ENCODE assay signal across 29 cellular contexts in the genomic region with DNA sequence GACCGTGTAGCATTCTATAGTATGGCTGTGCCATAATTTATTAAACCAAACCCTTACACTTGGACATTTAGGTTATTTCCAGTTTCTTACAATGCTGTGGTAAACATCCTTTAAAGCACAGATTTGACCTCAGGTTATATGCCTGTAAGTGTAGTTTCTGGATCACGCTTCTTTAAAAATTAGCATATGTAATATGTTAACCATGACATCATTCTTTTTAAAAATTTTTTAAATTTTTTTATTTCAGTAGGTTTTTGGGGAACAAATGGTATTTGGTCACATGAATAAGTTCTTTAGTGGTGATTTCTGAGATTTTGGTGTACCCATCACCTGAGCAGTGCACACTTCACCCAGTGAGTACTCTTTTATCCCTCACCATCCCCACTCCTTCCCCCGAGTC. TPM values are rescaled to one million over a fixed set of nuclear protein-coding genes. Genes with fewer than 3 reads are reported as not detected.
"Had no signal": no experiment of that assay in that cellular context is flagged by ENCODE, and none has a peak within 500 bp of the region (broad histone marks: within the 10 kb centered on the region; RNA-seq: fewer than 3 reads in every experiment).

No MANE protein-coding gene starts in this region.

- H3K36me3 ChIP-seq: ovary, spleen, suprapubic skin, tibial artery, transverse colon, upper lobe of right lung, uterus had no signal

- H3K9me3 ChIP-seq: ovary, psoas muscle, spleen, suprapubic skin, testis, tibial artery, transverse colon, upper lobe of right lung had no signal

- H3K4me2 ChIP-seq: smooth muscle cell had no signal

- DNase-seq: naive thymus-derived CD8-positive, alpha-beta T cell; nephron progenitor cell; occipital lobe; ovary; posterior cingulate gyrus; psoas muscle; right cardiac atrium; spleen; stimulated activated CD4-positive, alpha-beta T cell treated with anti-CD3 and anti-CD28 coated beads, Interleukin-12 subunit alpha, Interleukin-12 subunit beta, amount 100 ng/mL, for 4 hours; stimulated activated CD4-positive, alpha-beta T cell treated with anti-CD3 and anti-CD28 coated beads, Interleukin-1b, Interleukin-23, amount 100 ng/mL, for 48 hours; stimulated activated CD4-positive, alpha-beta T cell treated with anti-CD3 and anti-CD28 coated beads, Interleukin-4, amount 100 ng/mL, for 1 hour; stimulated activated CD4-positive, alpha-beta T cell treated with anti-CD3 and anti-CD28 coated beads, Interleukin-4, amount 100 ng/mL, for 4 hours; stimulated activated CD8-positive, alpha-beta memory T cell treated with anti-CD3 and anti-CD28 coated beads, Interleukin-4, amount 100 ng/mL, for 48 hours; stimulated activated naive CD4-positive, alpha-beta T cell; stimulated activated naive CD8-positive, alpha-beta T cell treated with anti-CD3 and anti-CD28 coated beads, Interleukin-15, amount 100 ng/mL, for 72 hours; stimulated activated naive CD8-positive, alpha-beta T cell treated with anti-CD3 and anti-CD28 coated beads, Interleukin-15, Interleukin-2, amounts not matched to agents 100 U/mL and 50 U/mL, for 24 hours; substantia nigra; testis; tibial artery; transverse colon; upper lobe of right lung; uterus had no signal

- H3K27ac ChIP-seq: ovary, parathyroid adenoma, psoas muscle, skin epidermis, spleen, suprapubic skin, testis, tibial artery, transverse colon, upper lobe of right lung, uterus had no signal

- H3K4me1 ChIP-seq: parathyroid adenoma, spleen, suprapubic skin, testis, transverse colon, upper lobe of right lung had no signal

- H3K4me3 ChIP-seq: ovary, psoas muscle, skin epidermis, smooth muscle cell, spleen, suprapubic skin, testis, tibial artery, transverse colon, upper lobe of right lung, uterus had no signal

- H3K27me3 ChIP-seq: ovary, spleen, suprapubic skin, testis, tibial artery, transverse colon, upper lobe of right lung, uterus had no signal

- ATAC-seq: naive thymus-derived CD8-positive, alpha-beta T cell; natural killer cell treated with Interleukin-12 subunit alpha and Interleukin-12 subunit beta and Interleukin-15 and Interleukin-18, amount 100 ng/mL, for 72 hours; psoas muscle; right cardiac atrium; sciatic nerve; stimulated activated memory B cell treated with anti-CD40 and anti-IgM and Interleukin-4, amounts not matched to agents 10 μg/mL and 1 μg/mL and 100 μg/mL, for 72 hours; stimulated activated naive CD8-positive, alpha-beta T cell treated with anti-CD3 and anti-CD28 coated beads, Interleukin-15, amount 100 ng/mL, for 72 hours; stimulated activated naive CD8-positive, alpha-beta T cell treated with anti-CD3 and anti-CD28 coated beads, Interleukin-15, Interleukin-2, amounts not matched to agents 100 U/mL and 50 U/mL, for 24 hours; upper lobe of right lung had no signal

- H2AFZ ChIP-seq: parathyroid adenoma had no signal

- H3K9ac ChIP-seq: parathyroid adenoma had no signal

RNA-seq across cellular contexts. Expression of a gene that starts 18.3 kb away (rescaled TPM):
- polyA plus RNA-seq: naive thymus-derived CD8-positive, alpha-beta T cell had no signal
